Comparison of ENCODE assay signal across 9 cellular contexts in the genomic region with DNA sequence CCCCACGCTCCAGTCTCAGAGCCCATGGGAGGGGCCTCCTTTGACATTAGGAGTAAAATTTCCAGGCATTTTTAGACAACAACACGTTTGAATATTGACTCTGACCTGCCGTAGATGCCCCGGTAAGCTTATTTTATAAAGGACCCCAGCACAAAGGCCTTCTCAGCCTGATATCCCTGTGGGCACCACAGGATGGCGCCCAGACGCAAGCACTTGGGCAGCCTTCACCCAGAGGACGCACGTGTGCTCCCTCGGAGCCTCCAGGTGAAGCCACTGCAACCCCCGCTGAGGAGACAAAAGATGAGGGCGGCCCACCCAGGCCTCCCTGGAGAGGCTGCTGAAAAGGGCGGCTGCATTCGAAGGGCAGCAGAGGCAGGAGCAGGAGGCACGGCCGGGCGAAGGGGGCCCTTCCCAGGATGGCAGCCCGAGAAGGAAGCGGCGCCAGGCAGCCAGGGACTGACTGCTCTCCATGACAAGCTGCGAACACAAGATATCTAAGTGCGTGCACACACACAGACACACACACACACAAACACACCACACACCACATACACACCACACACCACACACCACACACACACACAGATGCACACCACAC. TPM values are rescaled to one million over a fixed set of nuclear protein-coding genes. Genes with fewer than 3 reads are reported as not detected.
DNase-seq lines count a peak whose midpoint lies in the region; ATAC-seq and TF ChIP-seq lines count a peak whose summit lies in the region.
"Had no signal": no experiment of that assay in that cellular context is flagged by ENCODE, and none has a peak within 500 bp of the region (broad histone marks: within the 10 kb centered on the region; RNA-seq: fewer than 3 reads in every experiment).

No MANE protein-coding gene starts in this region.

- no peaks in the 10 kb centered on the region for H3K36me3 Mint-ChIP-seq in stimulated activated memory B cell treated with anti-CD40 and anti-IgM and Interleukin-4, amounts not matched to agents 10 μg/mL and 1 μg/mL and 100 μg/mL, for 72 hours

- no peak overlapping the region for H3K9ac ChIP-seq in GM23248

- TF ChIP-seq CTCF in BE2C (IDR thresholded peaks at IDR 0.05; ENCODE audit: low read depth, low read length) (peak; percentile 56), Panc1 (IDR thresholded peaks at IDR 0.05) (peak; percentile 97)

- H3K9me3 Mint-ChIP-seq in stimulated activated memory B cell treated with anti-CD40 and anti-IgM and Interleukin-4, amounts not matched to agents 10 μg/mL and 1 μg/mL and 100 μg/mL, for 72 hours = no peaks in the 10 kb centered on the region

- peaks cover 6% of the 10 kb centered on the region for H3K4me1 Mint-ChIP-seq in stimulated activated memory B cell treated with anti-CD40 and anti-IgM and Interleukin-4, amounts not matched to agents 10 μg/mL and 1 μg/mL and 100 μg/mL, for 72 hours

- in situ Hi-C loops in GM23248 (cut with MboI) = loop anchor here (25.0 kb wide), 2 partner anchors 101 to 701 kb away; a partner anchor contains a TSS
- in situ Hi-C loops in Panc1 (cut with HindIII; ENCODE audit: low pct_unique_long_range_greater_than_20kb, low sequenced_read_pairs) = no loop called here

- no peaks in the 10 kb centered on the region for H3K9me3 ChIP-seq in BE2C
- no peaks in the 10 kb centered on the region for H3K9me3 ChIP-seq in GM23248 (ENCODE audit: low read depth)
- no peaks in the 10 kb centered on the region for H3K9me3 ChIP-seq in Panc1 (ENCODE audit: control insufficient read depth, insufficient read depth, low read depth, low read length)

- CTCF ChIA-PET in Panc1 (lab: Charles Lee) = interaction anchor here (0.6 to 2.3 kb wide), 8 partner anchors 12 to 339 kb away, joined by 3 to 17 read pairs (median 4); no protein-coding TSS in a partner anchor

- DNase-seq in BE2C (peak; percentile 67), GM23248 (peak; percentile 66), Panc1 (ENCODE audit: low read depth, low spot score) (no peak), left lobe of liver (ENCODE audit: low spot score) (no peak), NCI-H187 (lab: John Stamatoyannopoulos, UW) (no peak)
- peak; percentile 20 for DNase-seq in activated naive CD8-positive, alpha-beta T cell treated with anti-CD3 and anti-CD28 coated beads, Interleukin-2, amount 50 U/mL, for 16 hours (ENCODE audit: low read depth, low spot score)
- DNase-seq: left cardiac atrium had no signal

- H3K36me3 ChIP-seq in BE2C = no peaks in the 10 kb centered on the region
- no peaks in the 10 kb centered on the region for H3K36me3 ChIP-seq in GM23248 (ENCODE audit: low read depth)
- H3K36me3 ChIP-seq in Panc1 (ENCODE audit: control insufficient read depth, insufficient read depth, low read length) = no peaks in the 10 kb centered on the region

- H3K4me1 ChIP-seq in BE2C = peaks cover 33% of the 10 kb centered on the region
- H3K4me1 ChIP-seq in GM23248 (ENCODE audit: insufficient read depth) = no peaks in the 10 kb centered on the region
- H3K4me1 ChIP-seq in Panc1 (ENCODE audit: control insufficient read depth, insufficient read depth, low read length) = 0 out of 2 replicates have a peak, but pooled peaks cover 3% of the 10 kb centered on the region

- WGBS in GM23248 (ENCODE audit: low coverage in 1 of 2, low lambda C conversion rate in 2 of 2, missing lambda C conversion rate in 2 of 2), 2 experiments = 11 to 13% methylated on average over 18 to 21 of the region's 21 CpGs

- no TSS peak for BruUV-seq in Panc1 (replicated peaks; lab: Mats Ljungman, UMichigan)

- H2AFZ ChIP-seq in GM23248 = no peak overlapping the region

- no peaks in the 10 kb centered on the region for H4K20me1 ChIP-seq in GM23248 (ENCODE audit: insufficient read depth)

- intact Hi-C loops in Panc1 (cut with micrococcal nuclease; ENCODE audit: unreplicated experiment) = no loop called here

- H3K27ac Mint-ChIP-seq in stimulated activated memory B cell treated with anti-CD40 and anti-IgM and Interleukin-4, amounts not matched to agents 10 μg/mL and 1 μg/mL and 100 μg/mL, for 72 hours = no peak overlapping the region

- H3K27me3 Mint-ChIP-seq in stimulated activated memory B cell treated with anti-CD40 and anti-IgM and Interleukin-4, amounts not matched to agents 10 μg/mL and 1 μg/mL and 100 μg/mL, for 72 hours = peaks cover 18% of the 10 kb centered on the region

- H3F3A ChIP-seq in GM23248 (ENCODE audit: insufficient read depth) = no peaks in the 10 kb centered on the region

- H3K9me2 ChIP-seq in GM23248 (ENCODE audit: insufficient read depth) = no peaks in the 10 kb centered on the region

- H3K79me2 ChIP-seq in GM23248 (ENCODE audit: insufficient read depth) = no peaks in the 10 kb centered on the region

- POLR2A ChIA-PET in Panc1 (lab: Charles Lee) = interaction anchor here (0.6 to 0.7 kb wide), 2 partner anchors 191 to 215 kb away, joined by 3 to 11 read pairs; no protein-coding TSS in a partner anchor

- H3K4me3 Mint-ChIP-seq in stimulated activated memory B cell treated with anti-CD40 and anti-IgM and Interleukin-4, amounts not matched to agents 10 μg/mL and 1 μg/mL and 100 μg/mL, for 72 hours = no peak overlapping the region

- H3K27ac ChIP-seq in GM23248 = no peak overlapping the region
- no peak overlapping the region for H3K27ac ChIP-seq in Panc1 (ENCODE audit: low read length)

- H3K27me3 ChIP-seq in BE2C (no peaks in the 10 kb centered on the region), GM23248 (replicated peaks; ENCODE audit: insufficient read depth) (peaks cover 37% of the 10 kb centered on the region), Panc1 (ENCODE audit: control insufficient read depth, insufficient read depth, low read length) (no peaks in the 10 kb centered on the region)

- peak; percentile 85 for ATAC-seq in Panc1
- ATAC-seq in left lobe of liver = peak; percentile 75
- ATAC-seq in stimulated activated memory B cell treated with anti-CD40 and anti-IgM and Interleukin-4, amounts not matched to agents 10 μg/mL and 1 μg/mL and 100 μg/mL, for 72 hours = peak; percentile 22
- ATAC-seq in GM21526 (IDR thresholded peaks at IDR 0.05; ENCODE audit: low FRiP score, unreplicated experiment) = no peak

- no peak overlapping the region for H3K4me2 ChIP-seq in GM23248 (ENCODE audit: unreplicated experiment)

- H3K4me3 ChIP-seq in BE2C (ENCODE audit: low read depth, low read length) = no peak overlapping the region
- H3K4me3 ChIP-seq in GM23248 = no peak overlapping the region
- no peak overlapping the region for H3K4me3 ChIP-seq in Panc1 (ENCODE audit: low read depth in 2 of 2, low read length in 2 of 2)

RNA-seq across cellular contexts. Expression of a gene that starts 15.2 kb away (rescaled TPM):
- polyA plus RNA-seq in BE2C (2012; ENCODE audit: insufficient read depth, insufficient read length, low read depth) = 141 TPM
- total RNA-seq in GM23248 (2014; rRNA removed; shearing (Covaris generic)) = not detected in 2 replicates
- polyA plus RNA-seq in GM23248 (2016; fragmentation: Nextera tagmentation; extraction: Ambion mirVana) = not detected in 2 replicates
- not detected for total RNA-seq in Panc1 (2021; ENCODE audit: unreplicated experiment)
- 0.38 TPM for polyA plus RNA-seq in Panc1 (2012; ENCODE audit: insufficient read length)
- not detected for total RNA-seq in left lobe of liver
- total RNA-seq: left cardiac atrium had no signal

RNA-seq across cellular contexts. Expression of a gene that starts 25.8 kb away (rescaled TPM):
- polyA plus RNA-seq in BE2C (2012; ENCODE audit: insufficient read depth, insufficient read length, low read depth) = not detected
- total RNA-seq in GM23248 (2014; rRNA removed; shearing (Covaris generic)) = not detected in 2 replicates
- not detected in 2 replicates for polyA plus RNA-seq in GM23248 (2016; fragmentation: Nextera tagmentation; extraction: Ambion mirVana)
- total RNA-seq in Panc1 (2021; ENCODE audit: unreplicated experiment) (not detected), left lobe of liver (not detected)
- not detected for polyA plus RNA-seq in Panc1 (2012; ENCODE audit: insufficient read length)
- total RNA-seq: left cardiac atrium had no signal

RNA-seq across cellular contexts. Expression of a gene that starts 47.6 kb away (rescaled TPM):
- polyA plus RNA-seq in BE2C (2012; ENCODE audit: insufficient read depth, insufficient read length, low read depth) = 468 TPM
- total RNA-seq in GM23248 (2014; rRNA removed; shearing (Covaris generic)) = not detected in 2 replicates
- 0.06 and 0.18 TPM in 2 replicates for polyA plus RNA-seq in GM23248 (2016; fragmentation: Nextera tagmentation; extraction: Ambion mirVana)
- total RNA-seq in Panc1 (2021; ENCODE audit: unreplicated experiment) (14.5 TPM), left lobe of liver (254 TPM)
- polyA plus RNA-seq in Panc1 (2012; ENCODE audit: insufficient read length) = 20.5 TPM

Comparison
In these comparisons a context has a peak if more than half of its experiments do, and no peak if none do; other contexts are left out.
1. DNase-seq: peak in BE2C (single experiment), GM23248 (single experiment) and activated naive CD8-positive, alpha-beta T cell treated with anti-CD3 and anti-CD28 coated beads, Interleukin-2, amount 50 U/mL, for 16 hours (single experiment); none in Panc1 (single experiment), left lobe of liver (single experiment) and NCI-H187 (0 of 2).
2. RNA of a gene that starts 47.6 kb away (total RNA-seq): 254 TPM in left lobe of liver (single experiment); 14.5 TPM in Panc1 (single experiment) and not detected in GM23248; every median in the first group is over 10 times any median in the second.